In genomic region chr5:134552301-134552700, GRCh38 we compare ENCODE assay signal across 11 cellular contexts. TPM values are rescaled to one million over a fixed set of nuclear protein-coding genes. Genes with fewer than 3 reads are reported as not detected.
A peak's percentile ranks its signal among the peaks of the same experiment; 100 is the strongest.
DNase-seq lines count a peak whose midpoint lies in the region; ATAC-seq and TF ChIP-seq lines count a peak whose summit lies in the region.
"Had no signal": no experiment of that assay in that cellular context is flagged by ENCODE, and none has a peak within 500 bp of the region (broad histone marks: within the 10 kb centered on the region; RNA-seq: fewer than 3 reads in every experiment).

No MANE protein-coding gene starts in this region.

- peaks cover 56% of the 10 kb centered on the region for H3K36me3 Mint-ChIP-seq in activated CD4-positive, alpha-beta T cell treated with anti-CD3 and anti-CD28 coated beads for 36 hours (ENCODE audit: low read depth)

- H3K4me1 ChIP-seq in tibial artery: peaks cover 8 to 90% (median 62%) of the 10 kb centered on the region in 4 donors

- no peaks in the 10 kb centered on the region for H3K27me3 Mint-ChIP-seq in activated CD4-positive, alpha-beta T cell treated with anti-CD3 and anti-CD28 coated beads for 36 hours

- no peak overlapping the region for H3K4me3 ChIP-seq in astrocyte of the cerebellum (ENCODE audit: low read depth, low read length)
- H3K4me3 ChIP-seq in tibial artery: no peak overlapping the region
- H3K4me3 ChIP-seq: right lobe of liver, uterus had no signal

- ATAC-seq in activated CD4-positive, alpha-beta T cell treated with anti-CD3 and anti-CD28 coated beads for 36 hours: no peak
- no peak for ATAC-seq in HG03457 (IDR thresholded peaks at IDR 0.05; ENCODE audit: unreplicated experiment)

- no peaks in the 10 kb centered on the region for H3K9me3 ChIP-seq in tibial artery
- H3K9me3 ChIP-seq: right lobe of liver, uterus had no signal

- POLR2A ChIA-PET in activated CD4-positive, alpha-beta T cell treated with anti-CD3 and anti-CD28 coated beads for 36 hours (lab: Charles Lee): no interaction called here

- TF ChIP-seq CTCF in astrocyte of the cerebellum (IDR thresholded peaks at IDR 0.05; ENCODE audit: low read depth, low read length, missing control alignments) (no peak), tibial artery (IDR thresholded peaks at IDR 0.05) (no peak)

- DNase-seq in activated CD4-positive, alpha-beta T cell treated with anti-CD3 and anti-CD28 coated beads for 36 hours: no peak
- no peak for DNase-seq in activated CD4-positive, alpha-beta T cell treated with anti-CD3 and anti-CD28 coated beads for 1 hour
- DNase-seq in astrocyte of the cerebellum (ENCODE audit: low read depth) (peak; percentile 93), iris pigment epithelial cell (ENCODE audit: low read depth) (peak; percentile 97), tibial artery (peak; percentile 81 to 93), DMS53 treated with DMSO at 0.1 percent for 48 hours (lab: John Stamatoyannopoulos, UW; ENCODE audit: unreplicated experiment) (no peak)
- DNase-seq in central memory CD4-positive, alpha-beta T cell: no peak
- DNase-seq: foreskin melanocyte had no signal

- peak overlapping the region; percentile 76 for H3K27ac Mint-ChIP-seq in activated CD4-positive, alpha-beta T cell treated with anti-CD3 and anti-CD28 coated beads for 36 hours

- peaks cover 71% of the 10 kb centered on the region for H3K4me1 Mint-ChIP-seq in activated CD4-positive, alpha-beta T cell treated with anti-CD3 and anti-CD28 coated beads for 36 hours

- peaks cover 5 to 82% (median 40%) of the 10 kb centered on the region in 3 donors for H3K36me3 ChIP-seq in tibial artery
- H3K36me3 ChIP-seq: uterus had no signal

- intact Hi-C loops in activated CD4-positive, alpha-beta T cell treated with anti-CD3 and anti-CD28 coated beads for 36 hours (cut with DNase I, micrococcal nuclease): no loop called here
- intact Hi-C loops in tibial artery (cut with DNase I; ENCODE audit: low total_unique reads): no loop called here

- in situ Hi-C loops in astrocyte of the cerebellum (cut with HindIII; ENCODE audit: low sequenced_read_pairs): no loop called here

- CTCF ChIA-PET in activated CD4-positive, alpha-beta T cell treated with anti-CD3 and anti-CD28 coated beads for 36 hours (lab: Charles Lee): no interaction called here

- H3K4me3 Mint-ChIP-seq in activated CD4-positive, alpha-beta T cell treated with anti-CD3 and anti-CD28 coated beads for 36 hours: no peak overlapping the region

- H3K27me3 ChIP-seq in tibial artery: no peaks in the 10 kb centered on the region
- H3K27me3 ChIP-seq: right lobe of liver, uterus had no signal

- no peaks in the 10 kb centered on the region for H3K9me3 Mint-ChIP-seq in activated CD4-positive, alpha-beta T cell treated with anti-CD3 and anti-CD28 coated beads for 36 hours (ENCODE audit: low read depth)

- H3K27ac ChIP-seq in tibial artery: peak overlapping the region; percentile 65 to 83
- H3K27ac ChIP-seq: uterus had no signal

RNA-seq across cellular contexts. Expression of gene JADE2, which starts 26.8 kb away (rescaled TPM):
- 10 to 100 TPM; 58.1 to 68.0 TPM for total RNA-seq in activated CD4-positive, alpha-beta T cell treated with anti-CD3 and anti-CD28 coated beads for 36 hours

Comparison
In these comparisons a context has a peak if more than half of its experiments do, and no peak if none do; other contexts are left out.
1. DNase-seq: peak in astrocyte of the cerebellum (single experiment), iris pigment epithelial cell (single experiment) and tibial artery (2 of 2); none in activated CD4-positive, alpha-beta T cell treated with anti-CD3 and anti-CD28 coated beads for 36 hours (single experiment), activated CD4-positive, alpha-beta T cell treated with anti-CD3 and anti-CD28 coated beads for 1 hour (single experiment), central memory CD4-positive, alpha-beta T cell (single experiment) and DMS53 treated with DMSO at 0.1 percent for 48 hours (single experiment).